ENCODE assay signal across 23 cellular contexts in the genomic region with DNA sequence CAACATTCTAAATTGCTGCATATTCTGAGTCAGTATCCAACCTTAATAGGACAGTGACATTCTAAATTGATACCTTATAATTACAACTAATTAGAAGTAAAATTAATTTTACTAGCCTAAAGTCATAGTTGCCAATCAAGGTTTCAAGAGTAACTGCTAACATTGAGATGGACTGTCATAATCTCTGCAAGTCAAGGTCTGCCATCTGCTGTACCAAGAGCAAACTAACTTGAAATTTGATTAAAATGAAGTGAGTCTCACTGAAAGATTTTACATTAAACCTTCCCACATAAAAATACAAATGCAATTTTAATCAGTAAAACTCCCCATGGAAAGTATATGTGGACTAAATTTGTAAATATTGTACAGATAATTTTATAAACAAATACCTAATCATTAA.
DNase-seq lines count a peak whose midpoint lies in the region; ATAC-seq and TF ChIP-seq lines count a peak whose summit lies in the region.
"Had no signal": no experiment of that assay in that cellular context is flagged by ENCODE, and none has a peak within 500 bp of the region (broad histone marks: within the 10 kb centered on the region; RNA-seq: fewer than 3 reads in every experiment).

No MANE protein-coding gene starts in this region.

- DNase-seq in DMS 273 (lab: John Stamatoyannopoulos, UW; ENCODE audit: unreplicated experiment) (peak; percentile 14), DMS 273 treated with DMSO at 0.1 percent for 48 hours (lab: John Stamatoyannopoulos, UW) (no peak), DMS153 treated with DMSO at 0.1 percent for 48 hours (lab: John Stamatoyannopoulos, UW; ENCODE audit: unreplicated experiment) (peak; percentile 23), RKO (ENCODE audit: low spot score) (peak; percentile 9), epithelial cell of esophagus (ENCODE audit: low read depth) (peak; percentile 23), cerebellar nuclear complex (lab: John Stamatoyannopoulos, UW) (no peak)
- no peak for DNase-seq in activated CD8-positive, alpha-beta T cell treated with anti-CD3 and anti-CD28 coated beads, Interleukin-2, amount 10 ng/mL, durations not matched to agents 7 days and 5 days
- DNase-seq: activated B cell treated with CpG ODN at 0.5 μM for 24 hours; activated CD4-positive, alpha-beta T cell treated with anti-CD3 and anti-CD28 coated beads, Interleukin-2, amount 50 U/mL, for 48 hours; activated gamma-delta T cell treated with Interleukin-2 at 50 U/mL for 16 hours; Calu3; dorsolateral prefrontal cortex; GDM1; mesendoderm; MG63; naive B cell; NCI-H1930; NCI-H510A treated with DMSO at 0.1 percent for 48 hours; ovary; T-helper 2 cell had no signal

- H3K27me3 Mint-ChIP-seq in activated CD8-positive, alpha-beta T cell treated with anti-CD3 and anti-CD28 coated beads, Interleukin-2, amount 10 ng/mL, durations not matched to agents 7 days and 5 days (ENCODE audit: low read depth): no peaks in the 10 kb centered on the region
- H3K27me3 Mint-ChIP-seq: activated B cell treated with CpG ODN at 0.5 μM for 24 hours, B cell, naive B cell had no signal

- CTCF ChIA-PET in activated CD8-positive, alpha-beta T cell treated with anti-CD3 and anti-CD28 coated beads, Interleukin-2, amount 10 ng/mL, durations not matched to agents 7 days and 5 days (lab: Charles Lee): no interaction called here

- no peaks in the 10 kb centered on the region for H3K36me3 Mint-ChIP-seq in activated CD8-positive, alpha-beta T cell treated with anti-CD3 and anti-CD28 coated beads, Interleukin-2, amount 10 ng/mL, durations not matched to agents 7 days and 5 days (ENCODE audit: low read depth)
- H3K36me3 Mint-ChIP-seq: naive B cell had no signal

- no peak overlapping the region for H3K4me3 ChIP-seq in epithelial cell of esophagus (ENCODE audit: low read length)
- H3K4me3 ChIP-seq: dorsolateral prefrontal cortex, MG63, ovary, SJSA1 had no signal

- POLR2A ChIA-PET in activated CD8-positive, alpha-beta T cell treated with anti-CD3 and anti-CD28 coated beads, Interleukin-2, amount 10 ng/mL, durations not matched to agents 7 days and 5 days (lab: Charles Lee): no interaction called here

- H3K4me3 Mint-ChIP-seq in activated CD8-positive, alpha-beta T cell treated with anti-CD3 and anti-CD28 coated beads, Interleukin-2, amount 10 ng/mL, durations not matched to agents 7 days and 5 days: no peak overlapping the region
- H3K4me3 Mint-ChIP-seq: activated B cell treated with CpG ODN at 0.5 μM for 24 hours, B cell, naive B cell had no signal

- TF ChIP-seq CTCF in epithelial cell of esophagus (IDR thresholded peaks at IDR 0.05; ENCODE audit: insufficient read depth, low read depth, low read length, missing control alignments): peak; percentile 19

- peaks cover 12% of the 10 kb centered on the region for H3K9me3 Mint-ChIP-seq in activated CD8-positive, alpha-beta T cell treated with anti-CD3 and anti-CD28 coated beads, Interleukin-2, amount 10 ng/mL, durations not matched to agents 7 days and 5 days (ENCODE audit: insufficient read depth)
- H3K9me3 Mint-ChIP-seq: naive B cell had no signal

- no peak overlapping the region for H3K27ac Mint-ChIP-seq in activated CD8-positive, alpha-beta T cell treated with anti-CD3 and anti-CD28 coated beads, Interleukin-2, amount 10 ng/mL, durations not matched to agents 7 days and 5 days
- H3K27ac Mint-ChIP-seq: activated B cell treated with CpG ODN at 0.5 μM for 24 hours, B cell, naive B cell had no signal

- no peak for ATAC-seq in activated CD8-positive, alpha-beta T cell treated with anti-CD3 and anti-CD28 coated beads, Interleukin-2, amount 10 ng/mL, durations not matched to agents 7 days and 5 days
- ATAC-seq in GM18511 (IDR thresholded peaks at IDR 0.05; ENCODE audit: unreplicated experiment): no peak

- H3K4me1 Mint-ChIP-seq in activated CD8-positive, alpha-beta T cell treated with anti-CD3 and anti-CD28 coated beads, Interleukin-2, amount 10 ng/mL, durations not matched to agents 7 days and 5 days (ENCODE audit: low read depth): no peaks in the 10 kb centered on the region
- H3K4me1 Mint-ChIP-seq: activated B cell treated with CpG ODN at 0.5 μM for 24 hours, B cell, naive B cell had no signal

Comparison
In these comparisons a context has a peak if more than half of its experiments do, and no peak if none do; other contexts are left out.
1. DNase-seq: peak in DMS 273 (single experiment), DMS153 treated with DMSO at 0.1 percent for 48 hours (single experiment), RKO (single experiment) and epithelial cell of esophagus (single experiment); none in DMS 273 treated with DMSO at 0.1 percent for 48 hours (single experiment), cerebellar nuclear complex (0 of 2) and activated CD8-positive, alpha-beta T cell treated with anti-CD3 and anti-CD28 coated beads, Interleukin-2, amount 10 ng/mL, durations not matched to agents 7 days and 5 days (single experiment).